In the genomic region with DNA sequence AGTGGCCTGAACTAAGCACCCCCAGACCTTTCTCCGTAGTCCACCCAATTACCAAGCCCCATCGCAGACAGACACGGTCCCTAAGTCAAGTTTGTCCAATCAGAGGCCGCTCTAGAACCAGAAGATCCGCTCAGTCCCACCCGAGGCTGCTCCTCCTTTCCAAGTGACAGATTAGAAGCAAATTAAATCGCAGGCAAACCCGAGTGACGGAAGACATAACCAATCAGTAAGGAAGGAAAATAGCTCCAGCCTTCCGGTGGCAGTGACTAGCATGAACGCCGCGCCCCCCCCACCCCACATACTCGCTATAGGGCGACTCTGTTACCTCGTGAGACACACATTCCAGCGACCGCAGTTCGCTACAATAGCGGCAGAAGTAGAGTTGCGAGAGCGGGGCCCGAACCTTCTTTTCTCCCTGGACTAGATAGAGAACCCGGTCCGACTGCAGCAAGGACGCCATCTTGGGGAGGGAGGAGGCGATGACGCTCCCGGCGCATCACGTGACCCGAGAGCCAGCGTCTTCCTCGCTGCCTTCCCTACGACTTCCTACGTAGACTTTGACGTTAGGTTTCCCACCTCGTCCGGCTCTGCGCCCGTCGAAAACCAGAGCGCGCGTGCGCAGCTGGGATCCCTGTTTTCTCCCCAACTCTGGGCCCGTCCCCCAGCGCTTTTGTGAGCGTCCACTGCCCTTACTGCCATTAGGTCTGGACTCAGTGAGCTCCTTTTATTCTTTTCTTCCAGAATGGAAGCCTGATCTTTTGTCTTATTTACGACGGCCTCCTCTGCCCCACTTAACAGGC, we compare ENCODE assay signal across 1 cellular context.
TF ChIP-seq lines count a peak whose summit lies in the region.

TSS of gene DCTN4 (minus strand) at position 484 of the 800 bp plus-strand sequence. CDS start at position 460, 24 bp downstream.

TF ChIP-seq in HepG2, 621 proteins besides CTCF, POLR2A, EP300 and RAD21 (continued from another document and continues in another):
- TF ChIP-seq, protein P1, sequence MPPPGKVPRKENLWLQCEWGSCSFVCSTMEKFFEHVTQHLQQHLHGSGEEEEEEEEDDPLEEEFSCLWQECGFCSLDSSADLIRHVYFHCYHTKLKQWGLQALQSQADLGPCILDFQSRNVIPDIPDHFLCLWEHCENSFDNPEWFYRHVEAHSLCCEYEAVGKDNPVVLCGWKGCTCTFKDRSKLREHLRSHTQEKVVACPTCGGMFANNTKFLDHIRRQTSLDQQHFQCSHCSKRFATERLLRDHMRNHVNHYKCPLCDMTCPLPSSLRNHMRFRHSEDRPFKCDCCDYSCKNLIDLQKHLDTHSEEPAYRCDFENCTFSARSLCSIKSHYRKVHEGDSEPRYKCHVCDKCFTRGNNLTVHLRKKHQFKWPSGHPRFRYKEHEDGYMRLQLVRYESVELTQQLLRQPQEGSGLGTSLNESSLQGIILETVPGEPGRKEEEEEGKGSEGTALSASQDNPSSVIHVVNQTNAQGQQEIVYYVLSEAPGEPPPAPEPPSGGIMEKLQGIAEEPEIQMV (CRISPR knock-in tag; IDR thresholded peaks at IDR 0.05; ENCODE audit: low read depth), result peak; percentile 56; the same call in 1 of the 2 replicates
- no peak for TF ChIP-seq NR1H2 (CRISPR knock-in tag; IDR thresholded peaks at IDR 0.05; ENCODE audit: borderline replicate concordance, low read depth)
- peak; percentile 41 for TF ChIP-seq SP4 (CRISPR knock-in tag; IDR thresholded peaks at IDR 0.05)
- TF ChIP-seq NR2C2 (CRISPR knock-in tag; IDR thresholded peaks at IDR 0.05; ENCODE audit: borderline replicate concordance), result peak; percentile 67
- no peak; the same call in 1 of the 2 replicates for TF ChIP-seq ZMAT3 (CRISPR knock-in tag; conservative IDR thresholded peaks at IDR 0.05)
- peak; percentile 97 for TF ChIP-seq NFYB (CRISPR knock-in tag; IDR thresholded peaks at IDR 0.05)
- no peak for TF ChIP-seq HOXA7 (CRISPR knock-in tag; IDR thresholded peaks at IDR 0.05)
- no peak for TF ChIP-seq IKZF1 (IDR thresholded peaks at IDR 0.05)
- no peak for TF ChIP-seq SMARCE1 (IDR thresholded peaks at IDR 0.05; ENCODE audit: borderline replicate concordance)
- no peak for TF ChIP-seq ZFAT (CRISPR knock-in tag; conservative IDR thresholded peaks at IDR 0.05)
- TF ChIP-seq MEF2D (CRISPR knock-in tag; IDR thresholded peaks at IDR 0.05), result no peak
- TF ChIP-seq ZNF224 (CRISPR knock-in tag; IDR thresholded peaks at IDR 0.05), result 0 out of 2 replicates have a peak, but pooled peaks have one; percentile 15
- TF ChIP-seq ZNF30 (CRISPR knock-in tag; IDR thresholded peaks at IDR 0.05), result no peak
- no peak for TF ChIP-seq ONECUT2 (CRISPR knock-in tag; IDR thresholded peaks at IDR 0.05)
- peak; percentile 50 for TF ChIP-seq ETV5 (CRISPR knock-in tag; IDR thresholded peaks at IDR 0.05; ENCODE audit: borderline replicate concordance)
- peak; percentile 74; the same call in 1 of the 2 replicates for TF ChIP-seq ZSCAN29 (CRISPR knock-in tag; conservative IDR thresholded peaks at IDR 0.05)
- peak; percentile 56; the same call in 1 of the 2 replicates for TF ChIP-seq ZNF607 (CRISPR knock-in tag; IDR thresholded peaks at IDR 0.05; ENCODE audit: borderline replicate concordance)
- TF ChIP-seq KDM5A (IDR thresholded peaks at IDR 0.05; ENCODE audit: borderline replicate concordance, low read length), result peak; percentile 89; the same call in 1 of the 2 replicates
- TF ChIP-seq, protein P2, sequence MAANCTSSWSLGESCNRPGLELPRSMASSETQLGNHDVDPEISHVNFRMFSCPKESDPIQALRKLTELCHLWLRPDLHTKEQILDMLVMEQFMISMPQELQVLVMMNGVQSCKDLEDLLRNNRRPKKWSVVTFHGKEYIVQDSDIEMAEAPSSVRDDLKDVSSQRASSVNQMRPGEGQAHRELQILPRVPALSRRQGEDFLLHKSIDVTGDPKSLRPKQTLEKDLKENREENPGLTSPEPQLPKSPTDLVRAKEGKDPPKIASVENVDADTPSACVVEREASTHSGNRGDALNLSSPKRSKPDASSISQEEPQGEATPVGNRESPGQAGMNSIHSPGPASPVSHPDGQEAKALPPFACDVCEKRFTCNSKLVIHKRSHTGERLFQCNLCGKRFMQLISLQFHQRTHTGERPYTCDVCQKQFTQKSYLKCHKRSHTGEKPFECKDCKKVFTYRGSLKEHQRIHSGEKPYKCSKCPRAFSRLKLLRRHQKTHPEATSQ (CRISPR knock-in tag; IDR thresholded peaks at IDR 0.05; ENCODE audit: borderline replicate concordance), result no peak; the same call in 1 of the 2 replicates
- TF ChIP-seq, protein P3, sequence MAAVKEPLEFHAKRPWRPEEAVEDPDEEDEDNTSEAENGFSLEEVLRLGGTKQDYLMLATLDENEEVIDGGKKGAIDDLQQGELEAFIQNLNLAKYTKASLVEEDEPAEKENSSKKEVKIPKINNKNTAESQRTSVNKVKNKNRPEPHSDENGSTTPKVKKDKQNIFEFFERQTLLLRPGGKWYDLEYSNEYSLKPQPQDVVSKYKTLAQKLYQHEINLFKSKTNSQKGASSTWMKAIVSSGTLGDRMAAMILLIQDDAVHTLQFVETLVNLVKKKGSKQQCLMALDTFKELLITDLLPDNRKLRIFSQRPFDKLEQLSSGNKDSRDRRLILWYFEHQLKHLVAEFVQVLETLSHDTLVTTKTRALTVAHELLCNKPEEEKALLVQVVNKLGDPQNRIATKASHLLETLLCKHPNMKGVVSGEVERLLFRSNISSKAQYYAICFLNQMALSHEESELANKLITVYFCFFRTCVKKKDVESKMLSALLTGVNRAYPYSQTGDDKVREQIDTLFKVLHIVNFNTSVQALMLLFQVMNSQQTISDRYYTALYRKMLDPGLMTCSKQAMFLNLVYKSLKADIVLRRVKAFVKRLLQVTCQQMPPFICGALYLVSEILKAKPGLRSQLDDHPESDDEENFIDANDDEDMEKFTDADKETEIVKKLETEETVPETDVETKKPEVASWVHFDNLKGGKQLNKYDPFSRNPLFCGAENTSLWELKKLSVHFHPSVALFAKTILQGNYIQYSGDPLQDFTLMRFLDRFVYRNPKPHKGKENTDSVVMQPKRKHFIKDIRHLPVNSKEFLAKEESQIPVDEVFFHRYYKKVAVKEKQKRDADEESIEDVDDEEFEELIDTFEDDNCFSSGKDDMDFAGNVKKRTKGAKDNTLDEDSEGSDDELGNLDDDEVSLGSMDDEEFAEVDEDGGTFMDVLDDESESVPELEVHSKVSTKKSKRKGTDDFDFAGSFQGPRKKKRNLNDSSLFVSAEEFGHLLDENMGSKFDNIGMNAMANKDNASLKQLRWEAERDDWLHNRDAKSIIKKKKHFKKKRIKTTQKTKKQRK (IDR thresholded peaks at IDR 0.05; ENCODE audit: low read length), result peak; percentile 92
- no peak for TF ChIP-seq ZBTB1 (CRISPR knock-in tag; IDR thresholded peaks at IDR 0.05; ENCODE audit: borderline replicate concordance)
- TF ChIP-seq SRY (CRISPR knock-in tag; IDR thresholded peaks at IDR 0.05), result no peak; the same call in 1 of the 2 replicates
- no peak for TF ChIP-seq ZNF543 (CRISPR knock-in tag; IDR thresholded peaks at IDR 0.05)
- peak; percentile 40; the same call in 1 of the 2 replicates for TF ChIP-seq ZNF232 (CRISPR knock-in tag; IDR thresholded peaks at IDR 0.05; ENCODE audit: borderline replicate concordance)
- TF ChIP-seq, protein P4, sequence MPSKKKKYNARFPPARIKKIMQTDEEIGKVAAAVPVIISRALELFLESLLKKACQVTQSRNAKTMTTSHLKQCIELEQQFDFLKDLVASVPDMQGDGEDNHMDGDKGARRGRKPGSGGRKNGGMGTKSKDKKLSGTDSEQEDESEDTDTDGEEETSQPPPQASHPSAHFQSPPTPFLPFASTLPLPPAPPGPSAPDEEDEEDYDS (CRISPR knock-in tag; IDR thresholded peaks at IDR 0.05), result peak; percentile 72; the same call in 1 of the 2 replicates
- TF ChIP-seq MBNL3 (CRISPR knock-in tag; conservative IDR thresholded peaks at IDR 0.05), result no peak
- TF ChIP-seq ETV6 (CRISPR knock-in tag; conservative IDR thresholded peaks at IDR 0.05), result 0 out of 2 replicates have a peak, but pooled peaks have one; percentile 8
- TF ChIP-seq TBX2 (CRISPR knock-in tag; IDR thresholded peaks at IDR 0.05; ENCODE audit: borderline replicate concordance), result peak; percentile 72
- no peak for TF ChIP-seq GRHL1 (CRISPR knock-in tag; conservative IDR thresholded peaks at IDR 0.05)
- TF ChIP-seq ZNF646 (CRISPR knock-in tag; IDR thresholded peaks at IDR 0.05), result no peak
- TF ChIP-seq, protein P5, sequence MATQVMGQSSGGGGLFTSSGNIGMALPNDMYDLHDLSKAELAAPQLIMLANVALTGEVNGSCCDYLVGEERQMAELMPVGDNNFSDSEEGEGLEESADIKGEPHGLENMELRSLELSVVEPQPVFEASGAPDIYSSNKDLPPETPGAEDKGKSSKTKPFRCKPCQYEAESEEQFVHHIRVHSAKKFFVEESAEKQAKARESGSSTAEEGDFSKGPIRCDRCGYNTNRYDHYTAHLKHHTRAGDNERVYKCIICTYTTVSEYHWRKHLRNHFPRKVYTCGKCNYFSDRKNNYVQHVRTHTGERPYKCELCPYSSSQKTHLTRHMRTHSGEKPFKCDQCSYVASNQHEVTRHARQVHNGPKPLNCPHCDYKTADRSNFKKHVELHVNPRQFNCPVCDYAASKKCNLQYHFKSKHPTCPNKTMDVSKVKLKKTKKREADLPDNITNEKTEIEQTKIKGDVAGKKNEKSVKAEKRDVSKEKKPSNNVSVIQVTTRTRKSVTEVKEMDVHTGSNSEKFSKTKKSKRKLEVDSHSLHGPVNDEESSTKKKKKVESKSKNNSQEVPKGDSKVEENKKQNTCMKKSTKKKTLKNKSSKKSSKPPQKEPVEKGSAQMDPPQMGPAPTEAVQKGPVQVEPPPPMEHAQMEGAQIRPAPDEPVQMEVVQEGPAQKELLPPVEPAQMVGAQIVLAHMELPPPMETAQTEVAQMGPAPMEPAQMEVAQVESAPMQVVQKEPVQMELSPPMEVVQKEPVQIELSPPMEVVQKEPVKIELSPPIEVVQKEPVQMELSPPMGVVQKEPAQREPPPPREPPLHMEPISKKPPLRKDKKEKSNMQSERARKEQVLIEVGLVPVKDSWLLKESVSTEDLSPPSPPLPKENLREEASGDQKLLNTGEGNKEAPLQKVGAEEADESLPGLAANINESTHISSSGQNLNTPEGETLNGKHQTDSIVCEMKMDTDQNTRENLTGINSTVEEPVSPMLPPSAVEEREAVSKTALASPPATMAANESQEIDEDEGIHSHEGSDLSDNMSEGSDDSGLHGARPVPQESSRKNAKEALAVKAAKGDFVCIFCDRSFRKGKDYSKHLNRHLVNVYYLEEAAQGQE (IDR thresholded peaks at IDR 0.05; ENCODE audit: borderline replicate concordance in 1 of 2, low read depth in 1 of 2, low read length in 2 of 2), result 0 out of 4 replicates have a peak, but pooled peaks of 1 of the 2 experiments have one; percentile 42
- peak; percentile 52; the same call in 1 of the 2 replicates for TF ChIP-seq ZFP91 (CRISPR knock-in tag; IDR thresholded peaks at IDR 0.05; ENCODE audit: borderline replicate concordance)
